In genomic region chr2:28419705-28420270, GRCh38 we compare ENCODE assay signal across 20 cellular contexts. TPM values are rescaled to one million over a fixed set of nuclear protein-coding genes. Genes with fewer than 3 reads are reported as not detected.
DNase-seq lines count a peak whose midpoint lies in the region; ATAC-seq and TF ChIP-seq lines count a peak whose summit lies in the region.
"Had no signal": no experiment of that assay in that cellular context is flagged by ENCODE, and none has a peak within 500 bp of the region (broad histone marks: within the 10 kb centered on the region; RNA-seq: fewer than 3 reads in every experiment).

No MANE protein-coding gene starts in this region.

- peak; percentile 8 for ATAC-seq in SK-N-SH treated with all-trans-retinoic acid at 6 μM for 48 hours
- no peak for ATAC-seq in effector memory CD8-positive, alpha-beta T cell (replicated peaks)
- ATAC-seq: activated T-cell treated with anti-CD3 and anti-CD28 coated beads, Interleukin-2, amount 50 U/mL, for 4 hours; stimulated activated naive B cell treated with anti-CD40 and anti-IgM and Interleukin-4, amounts not matched to agents 10 μg/mL and 1 μg/mL and 100 μg/mL, for 72 hours had no signal

- peaks cover 10 to 22% of the 10 kb centered on the region in 2 experiments for H3K36me3 ChIP-seq in SK-N-SH (replicated peaks in 1 of 2; ENCODE audit: control insufficient read depth in 1 of 2, insufficient read depth in 2 of 2, low read length in 1 of 2)

- H3K36me3 Mint-ChIP-seq in effector memory CD8-positive, alpha-beta T cell (ENCODE audit: insufficient read depth): peaks cover 67% of the 10 kb centered on the region
- H3K36me3 Mint-ChIP-seq in nephron (ENCODE audit: low read depth): no peaks in the 10 kb centered on the region

- no peaks in the 10 kb centered on the region for H3K27me3 ChIP-seq in SK-N-SH (ENCODE audit: insufficient read depth)
- H3K27me3 ChIP-seq: dorsolateral prefrontal cortex, spleen, upper lobe of right lung had no signal

- H3K9ac ChIP-seq in SK-N-SH: no peak overlapping the region

- no peak overlapping the region for H3K4me2 ChIP-seq in SK-N-SH

- no peak for DNase-seq in SK-N-SH
- DNase-seq in RWPE1 (ENCODE audit: low spot score): no peak
- no peak for DNase-seq in effector memory CD8-positive, alpha-beta T cell
- no peak for DNase-seq in GM10248 (ENCODE audit: extremely low spot score)
- DNase-seq in NCI-H1436 treated with DMSO at 0.1 percent for 48 hours (lab: John Stamatoyannopoulos, UW): no peak
- no peak for DNase-seq in DMS79 treated with DMSO at 0.1 percent for 48 hours (lab: John Stamatoyannopoulos, UW)
- DNase-seq: activated T-cell treated with anti-CD3 and anti-CD28 coated beads, Interleukin-2, amount 50 U/mL, for 4 hours; anterior cingulate cortex; C1 segment of cervical spinal cord; hypothalamus; NCI-H345; SIG-M5; spleen; stimulated activated naive B cell treated with anti-CD40 and anti-IgM and Interleukin-4, amounts not matched to agents 10 μg/mL and 1 μg/mL and 100 μg/mL, for 72 hours; T-helper 9 cell; upper lobe of right lung had no signal

- H4K20me1 ChIP-seq in SK-N-SH (ENCODE audit: insufficient read depth): peaks cover 5% of the 10 kb centered on the region; the same call in 1 of the 2 replicates

- H3K9me3 Mint-ChIP-seq in effector memory CD8-positive, alpha-beta T cell: no peaks in the 10 kb centered on the region
- H3K9me3 Mint-ChIP-seq in nephron: no peaks in the 10 kb centered on the region
- H3K9me3 Mint-ChIP-seq: activated T-cell treated with anti-CD3 and anti-CD28 coated beads, Interleukin-2, amount 50 U/mL, for 4 hours had no signal

- H3K79me2 ChIP-seq in SK-N-SH (ENCODE audit: insufficient read depth): peaks cover 4% of the 10 kb centered on the region; the same call in 1 of the 2 replicates

- POLR2A ChIA-PET in SK-N-SH (lab: Yijun Ruan, JAX): no interaction called here
- POLR2A ChIA-PET in RWPE1 (lab: Yijun Ruan, JAX; ENCODE audit: low non-redundant PET): interaction anchor here (0.6 to 0.7 kb wide), 2 partner anchors 30 to 1286 kb away, joined by 3 to 8 read pairs; no protein-coding TSS in a partner anchor
- POLR2A ChIA-PET in GM10248 (lab: Yijun Ruan, JAX): no interaction called here

- no peak overlapping the region for H3K4me3 Mint-ChIP-seq in effector memory CD8-positive, alpha-beta T cell
- no peak overlapping the region for H3K4me3 Mint-ChIP-seq in nephron
- H3K4me3 Mint-ChIP-seq: activated T-cell treated with anti-CD3 and anti-CD28 coated beads, Interleukin-2, amount 50 U/mL, for 4 hours; stimulated activated naive B cell treated with anti-CD40 and anti-IgM and Interleukin-4, amounts not matched to agents 10 μg/mL and 1 μg/mL and 100 μg/mL, for 72 hours had no signal

- TF ChIP-seq RAD21 in SK-N-SH (IDR thresholded peaks at IDR 0.05; ENCODE audit: low read length): no peak

- no peaks in the 10 kb centered on the region for H3K9me3 ChIP-seq in SK-N-SH
- H3K9me3 ChIP-seq: spleen, upper lobe of right lung had no signal

- no peaks in the 10 kb centered on the region for H3K9me2 ChIP-seq in SK-N-SH

- H3K27ac ChIP-seq in SK-N-SH (ENCODE audit: low read depth in 2 of 2, low read length in 1 of 2): no peak overlapping the region
- peak overlapping the region; percentile 64 for H3K27ac ChIP-seq in RWPE1
- H3K27ac ChIP-seq: 22Rv1, dorsolateral prefrontal cortex, upper lobe of right lung had no signal

- H3F3A ChIP-seq in SK-N-SH (replicated peaks; ENCODE audit: insufficient read depth): peaks cover 29% of the 10 kb centered on the region

- peaks cover 31 to 42% of the 10 kb centered on the region in 2 donors for H3K4me1 Mint-ChIP-seq in effector memory CD8-positive, alpha-beta T cell (ENCODE audit: low read depth in 2 of 2)
- H3K4me1 Mint-ChIP-seq in nephron: peaks cover 13% of the 10 kb centered on the region

- H3K27ac Mint-ChIP-seq in effector memory CD8-positive, alpha-beta T cell: peak overlapping the region; percentile 81 to 100
- H3K27ac Mint-ChIP-seq in nephron: peak overlapping the region in 2 of 3 experiments; percentile 49 to 89
- H3K27ac Mint-ChIP-seq: stimulated activated naive B cell treated with anti-CD40 and anti-IgM and Interleukin-4, amounts not matched to agents 10 μg/mL and 1 μg/mL and 100 μg/mL, for 72 hours had no signal

- no peak overlapping the region for H3K4me3 ChIP-seq in SK-N-SH (ENCODE audit: low read depth in 2 of 2, low read length in 1 of 2)
- H3K4me3 ChIP-seq: dorsolateral prefrontal cortex, spleen, upper lobe of right lung had no signal

- peaks cover 6 to 10% of the 10 kb centered on the region in 2 experiments; a peak in 3 of 4 replicates for H3K4me1 ChIP-seq in SK-N-SH (ENCODE audit: control insufficient read depth in 1 of 2, insufficient read depth in 2 of 2, low read depth in 1 of 2, low read length in 1 of 2)

- WGBS in SK-N-SH (ENCODE audit: low lambda C conversion rate): 95% methylated on average over 4 of the region's 4 CpGs

- H2AFZ ChIP-seq in SK-N-SH (ENCODE audit: low read depth): no peak overlapping the region

- TF ChIP-seq CTCF in SK-N-SH (IDR thresholded peaks at IDR 0.05) (no peak), RWPE1 (conservative IDR thresholded peaks at IDR 0.05; ENCODE audit: low read depth) (no peak), nephron (IDR thresholded peaks at IDR 0.05; ENCODE audit: unreplicated experiment in 3 of 3) (no peak), GM10248 (IDR thresholded peaks at IDR 0.05; ENCODE audit: control extremely low read depth, extremely low read depth, low read depth, missing control alignments) (no peak)

- no peak for TF ChIP-seq EP300 in SK-N-SH (IDR thresholded peaks at IDR 0.05; ENCODE audit: borderline replicate concordance in 1 of 2, low read depth in 1 of 2, low read length in 1 of 2)

- H3K27me3 Mint-ChIP-seq in effector memory CD8-positive, alpha-beta T cell: no peaks in the 10 kb centered on the region
- peaks cover 5% of the 10 kb centered on the region for H3K27me3 Mint-ChIP-seq in nephron (ENCODE audit: low read depth)
- H3K27me3 Mint-ChIP-seq: stimulated activated naive B cell treated with anti-CD40 and anti-IgM and Interleukin-4, amounts not matched to agents 10 μg/mL and 1 μg/mL and 100 μg/mL, for 72 hours had no signal

- CTCF ChIA-PET in SK-N-SH (lab: Yijun Ruan, JAX): interaction anchor here (1.2 to 1.7 kb wide), 5 partner anchors 10 to 736 kb away, joined by 3 to 6 read pairs (median 5); no protein-coding TSS in a partner anchor
- CTCF ChIA-PET in RWPE1 (lab: Yijun Ruan, JAX): interaction anchor here (0.6 to 0.7 kb wide), 3 partner anchors 9 to 108 kb away, joined by 3 read pairs; no protein-coding TSS in a partner anchor
- CTCF ChIA-PET in GM10248 (lab: Yijun Ruan, JAX): interaction anchor here (0.7 to 2.3 kb wide), 4 partner anchors 12 to 665 kb away, joined by 3 to 9 read pairs (median 6); no protein-coding TSS in a partner anchor

TF ChIP-seq in SK-N-SH treated with all-trans-retinoic acid at 6 μM for 48 hours, 23 proteins besides CTCF, POLR2A, EP300 and RAD21 (continues in another document):
- TF ChIP-seq BACH2 (CRISPR knock-in tag; IDR thresholded peaks at IDR 0.05; ENCODE audit: borderline replicate concordance) (no peak), OSR1 (CRISPR knock-in tag; IDR thresholded peaks at IDR 0.05) (no peak), SNAI2 (CRISPR knock-in tag; IDR thresholded peaks at IDR 0.05) (no peak), TOX (CRISPR knock-in tag; IDR thresholded peaks at IDR 0.05; ENCODE audit: borderline replicate concordance) (no peak)
- TF ChIP-seq, protein P1, sequence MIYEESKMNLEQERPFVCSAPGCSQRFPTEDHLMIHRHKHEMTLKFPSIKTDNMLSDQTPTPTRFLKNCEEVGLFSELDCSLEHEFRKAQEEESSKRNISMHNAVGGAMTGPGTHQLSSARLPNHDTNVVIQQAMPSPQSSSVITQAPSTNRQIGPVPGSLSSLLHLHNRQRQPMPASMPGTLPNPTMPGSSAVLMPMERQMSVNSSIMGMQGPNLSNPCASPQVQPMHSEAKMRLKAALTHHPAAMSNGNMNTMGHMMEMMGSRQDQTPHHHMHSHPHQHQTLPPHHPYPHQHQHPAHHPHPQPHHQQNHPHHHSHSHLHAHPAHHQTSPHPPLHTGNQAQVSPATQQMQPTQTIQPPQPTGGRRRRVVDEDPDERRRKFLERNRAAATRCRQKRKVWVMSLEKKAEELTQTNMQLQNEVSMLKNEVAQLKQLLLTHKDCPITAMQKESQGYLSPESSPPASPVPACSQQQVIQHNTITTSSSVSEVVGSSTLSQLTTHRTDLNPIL (CRISPR knock-in tag; IDR thresholded peaks at IDR 0.05; ENCODE audit: low read depth): no peak

TF ChIP-seq in SK-N-SH, 30 proteins besides CTCF, POLR2A, EP300 and RAD21 (continues in another document):
- TF ChIP-seq ELF1 (IDR thresholded peaks at IDR 0.05) (no peak), NRF1 (IDR thresholded peaks at IDR 0.05; ENCODE audit: low read depth, low read length) (no peak), NFIC (IDR thresholded peaks at IDR 0.05; ENCODE audit: borderline replicate concordance) (no peak), SIN3A (IDR thresholded peaks at IDR 0.05; ENCODE audit: borderline replicate concordance, low read depth, low read length) (no peak), EZH2phosphoT487 (IDR thresholded peaks at IDR 0.05; ENCODE audit: borderline replicate concordance, low read depth) (no peak)
- TF ChIP-seq, protein P2, sequence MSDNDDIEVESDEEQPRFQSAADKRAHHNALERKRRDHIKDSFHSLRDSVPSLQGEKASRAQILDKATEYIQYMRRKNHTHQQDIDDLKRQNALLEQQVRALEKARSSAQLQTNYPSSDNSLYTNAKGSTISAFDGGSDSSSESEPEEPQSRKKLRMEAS (IDR thresholded peaks at IDR 0.05; ENCODE audit: low read depth): no peak

RNA-seq across cellular contexts. Expression of gene FOSL2, which starts 27.1 kb away (rescaled TPM):
- polyA plus RNA-seq in SK-N-SH (2012; rRNA removed): 30.1 and 41.7 TPM in 2 replicates
- 20.1 and 23.0 TPM in 2 replicates for polyA plus RNA-seq in SK-N-SH (2012; cell fraction: cytosol; rRNA removed)
- 50.5 and 72.9 TPM in 2 replicates for polyA plus RNA-seq in SK-N-SH (2012; cell fraction: nucleus; rRNA removed)
